ENCODE assay signal across 24 cellular contexts in the genomic region with DNA sequence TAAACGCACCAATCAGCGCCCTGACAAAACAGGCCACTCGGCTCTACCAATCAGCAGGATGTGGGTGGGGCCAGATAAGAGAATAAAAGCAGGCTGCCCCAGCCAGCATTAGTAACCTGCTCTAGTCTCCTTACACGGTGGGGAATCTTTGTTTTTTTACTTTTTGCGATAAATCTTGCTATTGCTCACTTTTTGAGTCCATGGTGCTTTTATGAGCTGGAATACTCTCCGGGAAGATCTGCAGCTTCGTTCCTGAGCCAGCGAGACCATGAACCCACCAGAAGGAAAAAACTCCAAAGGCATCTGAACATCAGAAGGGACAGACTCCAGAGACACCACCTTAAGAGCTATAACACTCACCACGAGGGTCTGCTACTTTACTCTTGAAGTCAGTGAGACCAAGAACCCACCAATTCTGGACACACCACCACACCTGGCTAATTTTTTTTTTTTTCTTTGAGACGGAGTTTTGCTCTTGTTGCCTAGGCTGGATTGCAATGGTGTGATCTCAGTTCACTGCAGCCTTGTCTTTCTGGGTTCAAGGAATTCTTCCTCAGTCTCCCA. TPM values are rescaled to one million over a fixed set of nuclear protein-coding genes. Genes with fewer than 3 reads are reported as not detected.
DNase-seq lines count a peak whose midpoint lies in the region; ATAC-seq and TF ChIP-seq lines count a peak whose summit lies in the region.
"Had no signal": no experiment of that assay in that cellular context is flagged by ENCODE, and none has a peak within 500 bp of the region (broad histone marks: within the 10 kb centered on the region; RNA-seq: fewer than 3 reads in every experiment).

No MANE protein-coding gene starts in this region.

- peaks cover 6% of the 10 kb centered on the region for H3K27me3 Mint-ChIP-seq in activated T-cell treated with anti-CD3 and anti-CD28 coated beads, Interleukin-2, amount 50 U/mL, for 24 hours
- H3K27me3 Mint-ChIP-seq in activated T-cell treated with anti-CD3 and anti-CD28 coated beads, Interleukin-2, amount 50 U/mL, for 4 hours (ENCODE audit: low read depth) = peaks cover 9% of the 10 kb centered on the region
- no peaks in the 10 kb centered on the region for H3K27me3 Mint-ChIP-seq in neural progenitor cell (ENCODE audit: insufficient read depth, low read depth)

- H3K4me1 Mint-ChIP-seq in activated T-cell treated with anti-CD3 and anti-CD28 coated beads, Interleukin-2, amount 50 U/mL, for 24 hours (ENCODE audit: low read depth) = no peaks in the 10 kb centered on the region
- no peaks in the 10 kb centered on the region for H3K4me1 Mint-ChIP-seq in activated T-cell treated with anti-CD3 and anti-CD28 coated beads, Interleukin-2, amount 50 U/mL, for 4 hours (ENCODE audit: low read depth)
- H3K4me1 Mint-ChIP-seq in neural progenitor cell = no peaks in the 10 kb centered on the region

- no peak for DNase-seq in activated T-cell treated with anti-CD3 and anti-CD28 coated beads, Interleukin-2, amount 50 U/mL, for 24 hours
- no peak for DNase-seq in activated T-cell treated with anti-CD3 and anti-CD28 coated beads, Interleukin-2, amount 50 U/mL, for 4 hours
- no peak for DNase-seq in PC-3
- DNase-seq in neural progenitor cell (ENCODE audit: low spot score) = no peak
- DNase-seq in NCI-H526 treated with DMSO at 0.1 percent for 48 hours (lab: John Stamatoyannopoulos, UW) = no peak
- DNase-seq in HPDE6-E6E7 (ENCODE audit: extremely low spot score) = no peak
- DNase-seq: 8988T; AML-193; C1 segment of cervical spinal cord; Calu3; CD8-positive, alpha-beta T cell; DMS53; GF-D8; KG1; NCI-H1105; NCI-H146; NCI-H2029; NCI-H226; NCI-H510A treated with DMSO at 0.1 percent for 48 hours; NCI-H774; NK-92 treated with Interleukin-12 subunit alpha and Interleukin-12 subunit beta, amount 100 ng/mL, for 24 hours had no signal

- H3K4me3 ChIP-seq in PC-3 (ENCODE audit: low read length) = no peak overlapping the region
- no peak overlapping the region for H3K4me3 ChIP-seq in neural progenitor cell
- H3K4me3 ChIP-seq: SJSA1 had no signal

- no peaks in the 10 kb centered on the region for H3K9me3 Mint-ChIP-seq in activated T-cell treated with anti-CD3 and anti-CD28 coated beads, Interleukin-2, amount 50 U/mL, for 24 hours
- H3K9me3 Mint-ChIP-seq in activated T-cell treated with anti-CD3 and anti-CD28 coated beads, Interleukin-2, amount 50 U/mL, for 4 hours = no peaks in the 10 kb centered on the region
- peaks cover 6% of the 10 kb centered on the region for H3K9me3 Mint-ChIP-seq in neural progenitor cell
- H3K9me3 Mint-ChIP-seq: CD8-positive, alpha-beta T cell had no signal

- H3K27ac ChIP-seq in PC-3 (ENCODE audit: low read length) (no peak overlapping the region), neural progenitor cell (no peak overlapping the region)
- H3K27ac ChIP-seq: SJSA1 had no signal

- ATAC-seq in activated T-cell treated with anti-CD3 and anti-CD28 coated beads, Interleukin-2, amount 50 U/mL, for 4 hours = no peak
- no peak for ATAC-seq in PC-3
- ATAC-seq: CD8-positive, alpha-beta T cell; Right ventricle myocardium inferior had no signal

- H2AFZ ChIP-seq in PC-3 (ENCODE audit: low read length) (no peak overlapping the region), neural progenitor cell (replicated peaks) (no peak overlapping the region)

- no peaks in the 10 kb centered on the region for H3F3A ChIP-seq in PC-3 (ENCODE audit: low read length, unreplicated experiment)
- H3F3A ChIP-seq in neural progenitor cell (ENCODE audit: low read depth) = no peaks in the 10 kb centered on the region

- intact Hi-C loops in PC-3 (cut with micrococcal nuclease) = no loop called here

- POLR2A ChIA-PET in PC-3 (lab: Charles Lee; ENCODE audit: unreplicated experiment) = no interaction called here

- H3K4me1 ChIP-seq in PC-3 (ENCODE audit: insufficient read depth, low read length) (no peaks in the 10 kb centered on the region), neural progenitor cell (no peaks in the 10 kb centered on the region)
- H3K4me1 ChIP-seq: SJSA1 had no signal

- no peaks in the 10 kb centered on the region for H3K36me3 Mint-ChIP-seq in activated T-cell treated with anti-CD3 and anti-CD28 coated beads, Interleukin-2, amount 50 U/mL, for 24 hours (ENCODE audit: low read depth)
- H3K36me3 Mint-ChIP-seq in activated T-cell treated with anti-CD3 and anti-CD28 coated beads, Interleukin-2, amount 50 U/mL, for 4 hours (ENCODE audit: insufficient read depth) = no peaks in the 10 kb centered on the region
- peaks cover 2% of the 10 kb centered on the region for H3K36me3 Mint-ChIP-seq in neural progenitor cell
- H3K36me3 Mint-ChIP-seq: CD8-positive, alpha-beta T cell had no signal

- TSS peak; percentile 67 for BruUV-seq in PC-3 (replicated peaks; lab: Mats Ljungman, UMichigan)

- TF ChIP-seq CTCF in PC-3 (conservative IDR thresholded peaks at IDR 0.05; ENCODE audit: low read depth, low read length) = no peak
- no peak for TF ChIP-seq CTCF in neural progenitor cell (IDR thresholded peaks at IDR 0.05)

- no peaks in the 10 kb centered on the region for H3K27me3 ChIP-seq in PC-3 (ENCODE audit: low read length)
- H3K27me3 ChIP-seq in neural progenitor cell = no peaks in the 10 kb centered on the region
- H3K27me3 ChIP-seq: SJSA1 had no signal

- H3K79me2 ChIP-seq in PC-3 (ENCODE audit: low read length) (no peaks in the 10 kb centered on the region), neural progenitor cell (ENCODE audit: low read depth) (no peaks in the 10 kb centered on the region)

- no peak overlapping the region for H3K4me2 ChIP-seq in PC-3 (ENCODE audit: low read length)
- H3K4me2 ChIP-seq in neural progenitor cell = no peak overlapping the region

- no peaks in the 10 kb centered on the region for H3K9me2 ChIP-seq in PC-3 (replicated peaks; ENCODE audit: low read length)

- H3K9ac ChIP-seq in PC-3 (ENCODE audit: low read length) (no peak overlapping the region), neural progenitor cell (no peak overlapping the region)

- H3K9me3 ChIP-seq in PC-3 (ENCODE audit: low read length) (no peaks in the 10 kb centered on the region), neural progenitor cell (ENCODE audit: low read depth) (no peaks in the 10 kb centered on the region)
- H3K9me3 ChIP-seq: SJSA1 had no signal

- H3K27ac Mint-ChIP-seq in activated T-cell treated with anti-CD3 and anti-CD28 coated beads, Interleukin-2, amount 50 U/mL, for 24 hours = peak overlapping the region; percentile 15
- peak overlapping the region; percentile 93 for H3K27ac Mint-ChIP-seq in neural progenitor cell
- H3K27ac Mint-ChIP-seq: CD8-positive, alpha-beta T cell had no signal

- H4K20me1 ChIP-seq in PC-3 (ENCODE audit: low read length) = no peaks in the 10 kb centered on the region
- no peaks in the 10 kb centered on the region for H4K20me1 ChIP-seq in neural progenitor cell (ENCODE audit: low read depth)

- H3K36me3 ChIP-seq in PC-3 (ENCODE audit: low read depth, low read length) (no peaks in the 10 kb centered on the region), neural progenitor cell (no peaks in the 10 kb centered on the region)
- H3K36me3 ChIP-seq: SJSA1 had no signal

- H3K4me3 Mint-ChIP-seq in activated T-cell treated with anti-CD3 and anti-CD28 coated beads, Interleukin-2, amount 50 U/mL, for 24 hours = no peak overlapping the region
- no peak overlapping the region for H3K4me3 Mint-ChIP-seq in activated T-cell treated with anti-CD3 and anti-CD28 coated beads, Interleukin-2, amount 50 U/mL, for 4 hours
- H3K4me3 Mint-ChIP-seq in neural progenitor cell = peak overlapping the region; percentile 46
- H3K4me3 Mint-ChIP-seq: CD8-positive, alpha-beta T cell had no signal

- CTCF ChIA-PET in PC-3 (lab: Charles Lee) = interaction anchor here (0.7 kb wide), 1 partner anchor 18 kb away, joined by 3 read pairs; no protein-coding TSS in a partner anchor

RNA-seq across cellular contexts. Expression of gene COPS7A, which starts 6.9 kb away (rescaled TPM):
- total RNA-seq in activated T-cell treated with anti-CD3 and anti-CD28 coated beads, Interleukin-2, amount 50 U/mL, for 4 hours = 10 to 100 TPM; 46.5 to 54.4 (median 48.1) TPM
- total RNA-seq in PC-3 (2014; rRNA removed) = 82.3 and 86.9 TPM in 2 replicates
- total RNA-seq in neural progenitor cell (ENCODE audit: low replicate concordance) = 24.5 and 41.8 TPM in 2 replicates

RNA-seq across cellular contexts. Expression of gene PIANP, which starts 16.3 kb away (rescaled TPM):
- total RNA-seq in activated T-cell treated with anti-CD3 and anti-CD28 coated beads, Interleukin-2, amount 50 U/mL, for 4 hours = under 1 TPM; 0.20 to 0.57 (median 0.40) TPM
- total RNA-seq in PC-3 (2014; rRNA removed) (not detected in 2 replicates), neural progenitor cell (ENCODE audit: low replicate concordance) (0.32 and 1.7 TPM in 2 replicates)
- total RNA-seq: Calu3, H4, SJSA1 had no signal

RNA-seq across cellular contexts. Expression of gene ZNF384, which starts 27.8 kb away (rescaled TPM):
- 10 to 100 TPM; 59.7 to 70.2 (median 63.3) TPM for total RNA-seq in activated T-cell treated with anti-CD3 and anti-CD28 coated beads, Interleukin-2, amount 50 U/mL, for 4 hours
- total RNA-seq in PC-3 (2014; rRNA removed) (19.6 and 22.3 TPM in 2 replicates), neural progenitor cell (ENCODE audit: low replicate concordance) (38.0 and 52.0 TPM in 2 replicates)

RNA-seq across cellular contexts. Expression of gene MLF2, which starts 36.0 kb away (rescaled TPM):
- 100 to 1,000 TPM; 185 to 199 (median 189) TPM for total RNA-seq in activated T-cell treated with anti-CD3 and anti-CD28 coated beads, Interleukin-2, amount 50 U/mL, for 4 hours
- 222 and 248 TPM in 2 replicates for total RNA-seq in PC-3 (2014; rRNA removed)
- total RNA-seq in neural progenitor cell (ENCODE audit: low replicate concordance) = 120 and 164 TPM in 2 replicates

RNA-seq across cellular contexts. Expression of gene PTMS, which starts 49.2 kb away (rescaled TPM):
- total RNA-seq in activated T-cell treated with anti-CD3 and anti-CD28 coated beads, Interleukin-2, amount 50 U/mL, for 4 hours = 10 to 100 TPM; 26.3 to 32.6 (median 29.4) TPM
- total RNA-seq in PC-3 (2014; rRNA removed) = 46.4 and 84.7 TPM in 2 replicates
- total RNA-seq in neural progenitor cell (ENCODE audit: low replicate concordance) = 134 and 608 TPM in 2 replicates
